23 cellular contexts compared by ENCODE assay signal in genomic region chr10:20771053-20771452, GRCh38.
"Had no signal": no experiment of that assay in that cellular context is flagged by ENCODE, and none has a peak within 500 bp of the region (broad histone marks: within the 10 kb centered on the region; RNA-seq: fewer than 3 reads in every experiment).

No MANE protein-coding gene starts in this region.

- H3K4me2 ChIP-seq: neural progenitor cell had no signal

- H3K79me2 ChIP-seq: parathyroid adenoma had no signal

- H3K27ac ChIP-seq: neural progenitor cell, ovary, parathyroid adenoma, psoas muscle, right lobe of liver, sigmoid colon, stomach, thoracic aorta, thyroid gland, tibial nerve, upper lobe of left lung, vagina had no signal

- H3K9me3 ChIP-seq: ovary, psoas muscle, right lobe of liver, sigmoid colon, stomach, thoracic aorta, thyroid gland, tibial nerve, upper lobe of left lung, vagina had no signal

- H3K4me3 ChIP-seq: neural progenitor cell, ovary, psoas muscle, right lobe of liver, sigmoid colon, stomach, thoracic aorta, thyroid gland, tibial nerve, upper lobe of left lung, vagina had no signal

- H2AFZ ChIP-seq: neural progenitor cell, parathyroid adenoma had no signal

- H3K4me1 ChIP-seq: neural progenitor cell, parathyroid adenoma, psoas muscle, right lobe of liver, thyroid gland, upper lobe of left lung, vagina had no signal

- H3K27me3 ChIP-seq: neural progenitor cell, ovary, right lobe of liver, sigmoid colon, stomach, thyroid gland, tibial nerve, upper lobe of left lung, vagina had no signal

- DNase-seq: natural killer cell; occipital lobe; ovary; posterior cingulate gyrus; psoas muscle; right cardiac atrium; right lobe of liver; sigmoid colon; stimulated activated CD4-positive, alpha-beta T cell treated with anti-CD3 and anti-CD28 coated beads, Interleukin-15, amount 100 ng/mL, for 24 hours; stimulated activated CD4-positive, alpha-beta T cell treated with anti-CD3 and anti-CD28 coated beads, Interleukin-2, amount 100 ng/mL, for 24 hours; stimulated activated CD4-positive, alpha-beta T cell treated with anti-CD3 and anti-CD28 coated beads, Interleukin-2, amount 100 ng/mL, for 48 hours; stimulated activated CD4-positive, alpha-beta T cell treated with anti-CD3 and anti-CD28 coated beads, Interleukin-4, amount 100 ng/mL, for 24 hours; stimulated activated naive B cell treated with anti-CD40 and anti-IgM and Interleukin-4, amounts not matched to agents 10 μg/mL and 1 μg/mL and 100 μg/mL, for 72 hours; stimulated activated naive CD4-positive, alpha-beta T cell treated with Interleukin-2 at 50 U/mL for 16 hours; stomach; thyroid gland; trophoblast cell; upper lobe of left lung had no signal

- H3K36me3 ChIP-seq: neural progenitor cell, ovary, right lobe of liver, sigmoid colon, stomach, thoracic aorta, thyroid gland, tibial nerve, upper lobe of left lung, vagina had no signal

- H3K9ac ChIP-seq: neural progenitor cell, parathyroid adenoma had no signal
